ENCODE assay signal across 27 cellular contexts in genomic region chr18:76985951-76986236, GRCh38.
"Had no signal": no experiment of that assay in that cellular context is flagged by ENCODE, and none has a peak within 500 bp of the region (broad histone marks: within the 10 kb centered on the region; RNA-seq: fewer than 3 reads in every experiment).

No MANE protein-coding gene starts in this region.

- H3K27ac Mint-ChIP-seq: activated CD4-positive, alpha-beta T cell treated with anti-CD3 and anti-CD28 coated beads, Interleukin-2, amount 10 ng/mL, durations not matched to agents 24 days and 14 days; activated CD8-positive, alpha-beta T cell treated with anti-CD3 and anti-CD28 coated beads for 36 hours; activated naive CD4-positive, alpha-beta T cell treated with anti-CD3 and anti-CD28 coated beads for 36 hours; activated naive CD8-positive, alpha-beta T cell treated with anti-CD3 and anti-CD28 coated beads for 36 hours; natural killer cell treated with Interleukin-12 subunit alpha and Interleukin-12 subunit beta and Interleukin-15 and Interleukin-18, amount 100 ng/mL, for 72 hours; T-helper 1 cell treated with Interleukin-12 subunit alpha and Interleukin-12 subunit beta and Interleukin-4 antibody, amounts not matched to agents 30 μg/mL and 1 μg/mL, for 36 hours had no signal

- H3K4me3 ChIP-seq: gastrocnemius medialis, left ventricle myocardium inferior, lung, mucosa of descending colon, pancreas, right atrium auricular region, SK-N-MC, thyroid gland had no signal

- H3K4me3 Mint-ChIP-seq: activated CD4-positive, alpha-beta T cell treated with anti-CD3 and anti-CD28 coated beads, Interleukin-2, amount 10 ng/mL, durations not matched to agents 24 days and 14 days; activated CD8-positive, alpha-beta T cell treated with anti-CD3 and anti-CD28 coated beads for 36 hours; activated naive CD4-positive, alpha-beta T cell treated with anti-CD3 and anti-CD28 coated beads for 36 hours; activated naive CD8-positive, alpha-beta T cell treated with anti-CD3 and anti-CD28 coated beads for 36 hours; natural killer cell treated with Interleukin-12 subunit alpha and Interleukin-12 subunit beta and Interleukin-15 and Interleukin-18, amount 100 ng/mL, for 72 hours; stimulated activated naive CD8-positive, alpha-beta T cell treated with anti-CD3 and anti-CD28 coated beads, Interleukin-15, amount 100 ng/mL, for 72 hours; T-helper 1 cell treated with Interleukin-12 subunit alpha and Interleukin-12 subunit beta and Interleukin-4 antibody, amounts not matched to agents 30 μg/mL and 1 μg/mL, for 36 hours had no signal

- DNase-seq: activated CD4-positive, alpha-beta T cell treated with anti-CD3 and anti-CD28 coated beads, Interleukin-2, amount 10 ng/mL, durations not matched to agents 24 days and 14 days; activated CD4-positive, CD25-positive, alpha-beta regulatory T cell treated with anti-CD3 and anti-CD28 coated beads, Interleukin-2, amount 50 U/mL, for 72 hours; activated CD8-positive, alpha-beta T cell treated with anti-CD3 and anti-CD28 coated beads for 36 hours; activated effector memory CD4-positive, alpha-beta T cell treated with anti-CD3 and anti-CD28 coated beads, Interleukin-2, amount 50 U/mL, for 16 hours; activated naive CD4-positive, alpha-beta T cell treated with anti-CD3 and anti-CD28 coated beads for 36 hours; activated naive CD8-positive, alpha-beta T cell treated with anti-CD3 and anti-CD28 coated beads for 36 hours; brain microvascular endothelial cell; cortex of kidney; effector CD4-positive, alpha-beta T cell; gastrocnemius medialis; glutamatergic neuron; left ventricle myocardium inferior; mesendoderm; mucosa of descending colon; nucleus accumbens; SIG-M5; stimulated activated naive CD8-positive, alpha-beta T cell treated with anti-CD3 and anti-CD28 coated beads, Interleukin-15, amount 100 ng/mL, for 72 hours; substantia nigra; T1000 had no signal

- H3K27me3 ChIP-seq: brain microvascular endothelial cell, gastrocnemius medialis, pancreas, right atrium auricular region, thyroid gland had no signal

- H3K4me1 ChIP-seq: gastrocnemius medialis had no signal

- H3K9me3 ChIP-seq: gastrocnemius medialis, left ventricle myocardium inferior, mucosa of descending colon, pancreas, right atrium auricular region, thyroid gland had no signal

- H3K36me3 Mint-ChIP-seq: activated naive CD8-positive, alpha-beta T cell treated with anti-CD3 and anti-CD28 coated beads for 36 hours; natural killer cell treated with Interleukin-12 subunit alpha and Interleukin-12 subunit beta and Interleukin-15 and Interleukin-18, amount 100 ng/mL, for 72 hours had no signal

- H3K36me3 ChIP-seq: brain microvascular endothelial cell, gastrocnemius medialis, left ventricle myocardium inferior, pancreas, right atrium auricular region, thyroid gland had no signal

- H3K9me3 Mint-ChIP-seq: activated CD4-positive, alpha-beta T cell treated with anti-CD3 and anti-CD28 coated beads, Interleukin-2, amount 10 ng/mL, durations not matched to agents 24 days and 14 days; activated CD8-positive, alpha-beta T cell treated with anti-CD3 and anti-CD28 coated beads for 36 hours; activated naive CD4-positive, alpha-beta T cell treated with anti-CD3 and anti-CD28 coated beads for 36 hours; activated naive CD8-positive, alpha-beta T cell treated with anti-CD3 and anti-CD28 coated beads for 36 hours; natural killer cell treated with Interleukin-12 subunit alpha and Interleukin-12 subunit beta and Interleukin-15 and Interleukin-18, amount 100 ng/mL, for 72 hours; stimulated activated naive CD8-positive, alpha-beta T cell treated with anti-CD3 and anti-CD28 coated beads, Interleukin-15, amount 100 ng/mL, for 72 hours; T-helper 1 cell treated with Interleukin-12 subunit alpha and Interleukin-12 subunit beta and Interleukin-4 antibody, amounts not matched to agents 30 μg/mL and 1 μg/mL, for 36 hours had no signal

- H3K27me3 Mint-ChIP-seq: activated CD8-positive, alpha-beta T cell treated with anti-CD3 and anti-CD28 coated beads for 36 hours; activated naive CD8-positive, alpha-beta T cell treated with anti-CD3 and anti-CD28 coated beads for 36 hours; natural killer cell treated with Interleukin-12 subunit alpha and Interleukin-12 subunit beta and Interleukin-15 and Interleukin-18, amount 100 ng/mL, for 72 hours; stimulated activated naive CD8-positive, alpha-beta T cell treated with anti-CD3 and anti-CD28 coated beads, Interleukin-15, amount 100 ng/mL, for 72 hours had no signal

- H3K27ac ChIP-seq: brain microvascular endothelial cell, epithelial cell of prostate, gastrocnemius medialis, left ventricle myocardium inferior, pancreas, right atrium auricular region, SK-N-MC, thyroid gland had no signal
